24 cellular contexts compared by ENCODE assay signal in the genomic region with DNA sequence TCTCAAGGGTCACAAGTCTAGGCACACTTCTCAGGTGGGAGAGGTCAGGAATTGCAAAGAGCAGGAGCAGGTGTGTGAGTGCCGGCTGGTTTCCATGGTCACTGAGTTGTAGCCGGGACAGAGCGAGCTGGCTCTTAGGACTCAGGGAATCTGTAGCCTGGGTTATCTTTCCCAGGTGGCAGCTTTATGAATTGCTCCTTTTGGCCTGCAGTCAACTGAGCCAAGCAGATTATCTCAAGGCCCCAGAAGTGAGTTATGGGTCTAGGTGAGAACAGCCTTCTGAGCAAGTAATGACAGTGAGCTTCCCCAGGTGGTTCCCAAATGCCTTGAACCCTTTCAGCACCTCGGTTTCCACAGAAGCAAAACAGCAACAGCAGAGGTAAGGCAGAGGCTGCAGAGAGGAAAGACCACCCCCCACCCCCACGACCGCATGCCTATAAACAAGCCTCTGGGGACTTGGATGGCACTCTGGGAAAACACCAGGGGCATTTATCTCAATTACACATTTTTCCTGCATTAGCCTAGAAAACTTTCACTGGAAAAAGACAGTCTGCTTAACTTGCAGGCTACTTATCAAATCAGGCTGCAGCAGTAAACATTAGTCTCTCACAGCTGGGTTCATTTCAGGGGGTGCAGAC. TPM values are rescaled to one million over a fixed set of nuclear protein-coding genes. Genes with fewer than 3 reads are reported as not detected.
DNase-seq lines count a peak whose midpoint lies in the region; ATAC-seq lines count a peak whose summit lies in the region.
"Had no signal": no experiment of that assay in that cellular context is flagged by ENCODE, and none has a peak within 500 bp of the region (broad histone marks: within the 10 kb centered on the region; RNA-seq: fewer than 3 reads in every experiment).

No MANE protein-coding gene starts in this region.

- no peak overlapping the region for H3K4me3 Mint-ChIP-seq in stimulated activated memory B cell treated with anti-CD40 and anti-IgM and Interleukin-4, amounts not matched to agents 10 μg/mL and 1 μg/mL and 100 μg/mL, for 72 hours
- H3K4me3 Mint-ChIP-seq: activated CD8-positive, alpha-beta T cell treated with anti-CD3 and anti-CD28 coated beads for 36 hours; activated naive CD4-positive, alpha-beta T cell treated with anti-CD3 and anti-CD28 coated beads, Interleukin-2, amount 10 ng/mL, durations not matched to agents 7 days and 5 days; activated T-cell treated with anti-CD3 and anti-CD28 coated beads, Interleukin-2, amount 50 U/mL, for 24 hours; memory B cell; natural killer cell treated with Interleukin-12 subunit alpha and Interleukin-12 subunit beta and Interleukin-15 and Interleukin-18, amount 100 ng/mL, for 72 hours; T-helper 17 cell had no signal

- H3K27me3 Mint-ChIP-seq in stimulated activated memory B cell treated with anti-CD40 and anti-IgM and Interleukin-4, amounts not matched to agents 10 μg/mL and 1 μg/mL and 100 μg/mL, for 72 hours, result no peaks in the 10 kb centered on the region
- H3K27me3 Mint-ChIP-seq: memory B cell had no signal

- peaks cover 3% of the 10 kb centered on the region for H3K9me3 Mint-ChIP-seq in stimulated activated memory B cell treated with anti-CD40 and anti-IgM and Interleukin-4, amounts not matched to agents 10 μg/mL and 1 μg/mL and 100 μg/mL, for 72 hours
- H3K9me3 Mint-ChIP-seq: activated CD8-positive, alpha-beta T cell treated with anti-CD3 and anti-CD28 coated beads for 36 hours; activated naive CD4-positive, alpha-beta T cell treated with anti-CD3 and anti-CD28 coated beads, Interleukin-2, amount 10 ng/mL, durations not matched to agents 7 days and 5 days; activated T-cell treated with anti-CD3 and anti-CD28 coated beads, Interleukin-2, amount 50 U/mL, for 24 hours; natural killer cell treated with Interleukin-12 subunit alpha and Interleukin-12 subunit beta and Interleukin-15 and Interleukin-18, amount 100 ng/mL, for 72 hours had no signal

- peaks cover 23% of the 10 kb centered on the region for H3K4me1 Mint-ChIP-seq in stimulated activated memory B cell treated with anti-CD40 and anti-IgM and Interleukin-4, amounts not matched to agents 10 μg/mL and 1 μg/mL and 100 μg/mL, for 72 hours

- peak overlapping the region; percentile 37 for H3K27ac Mint-ChIP-seq in stimulated activated memory B cell treated with anti-CD40 and anti-IgM and Interleukin-4, amounts not matched to agents 10 μg/mL and 1 μg/mL and 100 μg/mL, for 72 hours
- H3K27ac Mint-ChIP-seq: activated CD8-positive, alpha-beta T cell treated with anti-CD3 and anti-CD28 coated beads for 36 hours; activated naive CD4-positive, alpha-beta T cell treated with anti-CD3 and anti-CD28 coated beads, Interleukin-2, amount 10 ng/mL, durations not matched to agents 7 days and 5 days; memory B cell; natural killer cell treated with Interleukin-12 subunit alpha and Interleukin-12 subunit beta and Interleukin-15 and Interleukin-18, amount 100 ng/mL, for 72 hours; T-helper 17 cell had no signal

- DNase-seq in NCI-H82 (lab: John Stamatoyannopoulos, UW) (peak; percentile 44), NCI-H82 treated with DMSO at 0.1 percent for 48 hours (lab: John Stamatoyannopoulos, UW; ENCODE audit: unreplicated experiment) (no peak), SK-N-DZ (ENCODE audit: low spot score) (peak; percentile 30), epithelial cell of prostate (ENCODE audit: low read depth, low spot score) (no peak)
- DNase-seq: activated CD8-positive, alpha-beta T cell treated with anti-CD3 and anti-CD28 coated beads for 36 hours; activated naive CD4-positive, alpha-beta T cell treated with anti-CD3 and anti-CD28 coated beads, Interleukin-2, amount 10 ng/mL, durations not matched to agents 7 days and 5 days; activated T-cell treated with anti-CD3 and anti-CD28 coated beads, Interleukin-2, amount 50 U/mL, for 24 hours; Karpas-422; NCI-H1092; NCI-H2081 treated with DMSO at 0.1 percent for 48 hours; SHP77 treated with DMSO at 0.1 percent for 48 hours; spleen; T-helper 17 cell had no signal

- no peak for ATAC-seq in stimulated activated memory B cell treated with anti-CD40 and anti-IgM and Interleukin-4, amounts not matched to agents 10 μg/mL and 1 μg/mL and 100 μg/mL, for 72 hours
- no peak for ATAC-seq in HG03442 (IDR thresholded peaks at IDR 0.05; ENCODE audit: unreplicated experiment)
- ATAC-seq in GM19452 (IDR thresholded peaks at IDR 0.05; ENCODE audit: unreplicated experiment), result no peak
- no peak for ATAC-seq in GM19023 (IDR thresholded peaks at IDR 0.05; ENCODE audit: unreplicated experiment)
- ATAC-seq: T-helper 17 cell had no signal

- peak overlapping the region; percentile 38 for H3K27ac ChIP-seq in epithelial cell of prostate
- H3K27ac ChIP-seq: ascending aorta, C4-2B, prostate gland, spleen, suprapubic skin, VCaP had no signal

- no peaks in the 10 kb centered on the region for H3K36me3 Mint-ChIP-seq in stimulated activated memory B cell treated with anti-CD40 and anti-IgM and Interleukin-4, amounts not matched to agents 10 μg/mL and 1 μg/mL and 100 μg/mL, for 72 hours
- H3K36me3 Mint-ChIP-seq: activated naive CD4-positive, alpha-beta T cell treated with anti-CD3 and anti-CD28 coated beads, Interleukin-2, amount 10 ng/mL, durations not matched to agents 7 days and 5 days; memory B cell; natural killer cell treated with Interleukin-12 subunit alpha and Interleukin-12 subunit beta and Interleukin-15 and Interleukin-18, amount 100 ng/mL, for 72 hours had no signal

RNA-seq across cellular contexts. Expression of gene DGKG, which starts 56.7 kb away (rescaled TPM):
- polyA plus RNA-seq in SK-N-DZ (2014; cell fraction: cytosol; rRNA removed), result not detected in 2 replicates
- not detected in 2 replicates for polyA plus RNA-seq in SK-N-DZ (2014; cell fraction: nucleus; rRNA removed)

Comparison
In these comparisons a context has a peak if more than half of its experiments do, and no peak if none do; other contexts are left out.
1. DNase-seq: peak in NCI-H82 (single experiment) and SK-N-DZ (single experiment); none in NCI-H82 treated with DMSO at 0.1 percent for 48 hours (single experiment) and epithelial cell of prostate (single experiment).